Comparison of ENCODE assay signal across 11 cellular contexts in genomic region chr18:74465775-74466174, GRCh38. TPM values are rescaled to one million over a fixed set of nuclear protein-coding genes. Genes with fewer than 3 reads are reported as not detected.
"Had no signal": no experiment of that assay in that cellular context is flagged by ENCODE, and none has a peak within 500 bp of the region (broad histone marks: within the 10 kb centered on the region; RNA-seq: fewer than 3 reads in every experiment).

No MANE protein-coding gene starts in this region.

- H3K9me3 ChIP-seq: HAP-1 had no signal

- DNase-seq: GM23248, GOT3, H7, HFFc6 had no signal

- H3K27ac ChIP-seq: GM23248, HL-60 had no signal

- H3K9ac ChIP-seq: GM23248 had no signal

- H3K4me1 ChIP-seq: HAP-1 had no signal

- ATAC-seq: HCT116, HepG2 had no signal

- H3K36me3 ChIP-seq: HAP-1 had no signal

- H3K4me3 ChIP-seq: GM23248, HAP-1 had no signal

- H2AFZ ChIP-seq: GM23248 had no signal

RNA-seq across cellular contexts. Expression of gene DIPK1C, which starts 8.7 kb away (rescaled TPM):
- total RNA-seq: GM23248, H4, H7, HepG2, HFFc6, HT1080 had no signal
- polyA plus RNA-seq: GM23248, IgD-negative memory B cell had no signal
